19 cellular contexts compared by ENCODE assay signal in genomic region chr2:218999881-219000568, GRCh38. TPM values are rescaled to one million over a fixed set of nuclear protein-coding genes. Genes with fewer than 3 reads are reported as not detected.
DNase-seq lines count a peak whose midpoint lies in the region; ATAC-seq, FAIRE-seq and TF ChIP-seq lines count a peak whose summit lies in the region.
"Had no signal": no experiment of that assay in that cellular context is flagged by ENCODE, and none has a peak within 500 bp of the region (broad histone marks: within the 10 kb centered on the region; RNA-seq: fewer than 3 reads in every experiment).

No MANE protein-coding gene starts in this region.

- no TSS peak for BruUV-seq in HepG2 (replicated peaks; lab: Mats Ljungman, UMichigan)

- H3K9me3 ChIP-seq in HepG2 (ENCODE audit: low read length): no peaks in the 10 kb centered on the region
- no peaks in the 10 kb centered on the region for H3K9me3 ChIP-seq in right lobe of liver
- H3K9me3 ChIP-seq in body of pancreas: no peaks in the 10 kb centered on the region
- H3K9me3 ChIP-seq in transverse colon: no peaks in the 10 kb centered on the region
- H3K9me3 ChIP-seq: tibial nerve had no signal

- no peak for TF ChIP-seq POLR2A in HepG2 (IDR thresholded peaks at IDR 0.05; ENCODE audit: insufficient read depth in 1 of 2, low read depth in 2 of 2, low read length in 2 of 2)
- TF ChIP-seq POLR2A in right lobe of liver (IDR thresholded peaks at IDR 0.05): no peak
- no peak for TF ChIP-seq POLR2A in body of pancreas (IDR thresholded peaks at IDR 0.05)
- TF ChIP-seq POLR2A in transverse colon (IDR thresholded peaks at IDR 0.05): no peak

- peaks cover 30% of the 10 kb centered on the region for H3K4me1 ChIP-seq in HepG2 (ENCODE audit: insufficient read depth, low read length)
- peaks cover 0 to 21% (median 8%) of the 10 kb centered on the region in 4 donors for H3K4me1 ChIP-seq in right lobe of liver
- H3K4me1 ChIP-seq in body of pancreas: peaks cover 69% of the 10 kb centered on the region
- peaks cover 14 to 40% (median 28%) of the 10 kb centered on the region in 4 donors for H3K4me1 ChIP-seq in transverse colon

- POLR2A ChIA-PET in HepG2 (lab: Yijun Ruan, JAX): no interaction called here

- CTCF ChIA-PET in HepG2 (lab: Yijun Ruan, JAX; ENCODE audit: low intra/inter-chr PET ratio, low total read pairs): no interaction called here

- H3K36me3 ChIP-seq in HepG2 (replicated peaks in 1 of 2; ENCODE audit: control insufficient read depth in 1 of 2, insufficient read depth in 2 of 2, low read length in 2 of 2) (no peaks in the 10 kb centered on the region), right lobe of liver (no peaks in the 10 kb centered on the region), body of pancreas (replicated peaks in 1 of 2; ENCODE audit: insufficient read depth in 1 of 2, low read depth in 2 of 2) (no peaks in the 10 kb centered on the region), transverse colon (no peaks in the 10 kb centered on the region)
- H3K36me3 ChIP-seq: tibial nerve had no signal

- DNase-seq in HepG2 (ENCODE audit: low spot score): no peak
- DNase-seq in right lobe of liver: no peak
- peak; percentile 89 for DNase-seq in NCI-H2196 treated with DMSO at 0.1 percent for 48 hours (lab: John Stamatoyannopoulos, UW; ENCODE audit: unreplicated experiment)
- peak; percentile 32 to 65 (median 42) for DNase-seq in body of pancreas
- DNase-seq in transverse colon: no peak
- DNase-seq: activated CD8-positive, alpha-beta T cell treated with anti-CD3 and anti-CD28 coated beads, Interleukin-2, amount 10 ng/mL, durations not matched to agents 7 days and 5 days; activated naive CD4-positive, alpha-beta T cell treated with anti-CD3 and anti-CD28 coated beads, Interleukin-2, amount 50 U/mL, for 16 hours; cerebellar nuclear complex; naive thymus-derived CD4-positive, alpha-beta T cell; small intestine; T-helper 2 cell had no signal

- H2AFZ ChIP-seq in HepG2 (ENCODE audit: low read length): no peak overlapping the region

- TF ChIP-seq CTCF in HepG2 (CRISPR knock-in tag; IDR thresholded peaks at IDR 0.05) (no peak), right lobe of liver (IDR thresholded peaks at IDR 0.05) (no peak), body of pancreas (IDR thresholded peaks at IDR 0.05) (no peak), transverse colon (IDR thresholded peaks at IDR 0.05) (no peak)

- TF ChIP-seq EP300 in HepG2 (IDR thresholded peaks at IDR 0.05; ENCODE audit: low read depth in 2 of 2, low read length in 2 of 2): no peak
- no peak for TF ChIP-seq EP300 in HepG2 (CRISPR knock-in tag; IDR thresholded peaks at IDR 0.05; ENCODE audit: borderline replicate concordance)
- no peak for TF ChIP-seq EP300 in transverse colon (IDR thresholded peaks at IDR 0.05; ENCODE audit: low read depth)

- H3K79me2 ChIP-seq in HepG2 (ENCODE audit: insufficient read depth, low read length): no peaks in the 10 kb centered on the region

- WGBS in HepG2 (ENCODE audit: low lambda C conversion rate): 33% methylated on average over 9 of the region's 9 CpGs
- 40% methylated on average over 9 of the region's 9 CpGs for WGBS in right lobe of liver (ENCODE audit: insufficient coverage, low coverage, low lambda C conversion rate, missing lambda C conversion rate)
- WGBS in body of pancreas, 2 donors: 9 to 21% methylated on average over 3 to 9 of the region's 9 CpGs
- 16% methylated on average over 9 of the region's 9 CpGs; no CpG with 5 or more reads in 1 of the 2 donors for WGBS in transverse colon (ENCODE audit: low coverage in 1 of 2), 2 donors

- intact Hi-C loops in HepG2 (cut with micrococcal nuclease; ENCODE audit: unreplicated experiment) (no loop called here), right lobe of liver (cut with DNase I) (no loop called here), body of pancreas (cut with DNase I) (no loop called here), transverse colon (cut with DNase I; ENCODE audit: low total_unique reads) (no loop called here)

- TF ChIP-seq RAD21 in HepG2 (CRISPR knock-in tag; IDR thresholded peaks at IDR 0.05): no peak

- H3K4me3 ChIP-seq in HepG2 (replicated peaks in 1 of 3; ENCODE audit: insufficient read depth in 1 of 3, low read depth in 2 of 3, low read length in 3 of 3) (no peak overlapping the region), right lobe of liver (no peak overlapping the region), body of pancreas (no peak overlapping the region), transverse colon (peak overlapping the region in 2 of 4 donors; percentile 47 to 56)
- H3K4me3 ChIP-seq: tibial nerve had no signal

- no peak for FAIRE-seq in HepG2 (lab: Jason Lieb, UNC)
- FAIRE-seq: A204.1, GM12891, keratinocyte, small intestine had no signal

- H4K20me1 ChIP-seq in HepG2 (ENCODE audit: insufficient read depth, low read length): peaks cover 49% of the 10 kb centered on the region; the same call in 1 of the 2 replicates

- H3K9ac ChIP-seq in HepG2 (ENCODE audit: insufficient read depth, low read depth, low read length): no peak overlapping the region

- H3K27ac ChIP-seq in HepG2 (ENCODE audit: extremely low read length, insufficient read depth, low read length): no peak overlapping the region
- no peak overlapping the region for H3K27ac ChIP-seq in right lobe of liver
- H3K27ac ChIP-seq in body of pancreas: peak overlapping the region; percentile 97 to 99 (median 98)
- H3K27ac ChIP-seq in transverse colon: peak overlapping the region; percentile 70 to 90 (median 84)
- H3K27ac ChIP-seq: tibial nerve had no signal

- peaks cover 43 to 94% of the 10 kb centered on the region in 2 experiments for H3K27me3 ChIP-seq in HepG2 (ENCODE audit: control insufficient read depth in 1 of 2, insufficient read depth in 2 of 2, low read length in 2 of 2)
- H3K27me3 ChIP-seq in right lobe of liver: peaks cover 3 to 7% of the 10 kb centered on the region in 2 donors
- H3K27me3 ChIP-seq in body of pancreas: no peaks in the 10 kb centered on the region
- H3K27me3 ChIP-seq in transverse colon: peaks cover 81% of the 10 kb centered on the region

- ATAC-seq in HepG2 (no peak), right lobe of liver (no peak), body of pancreas (no peak), HG03565 (IDR thresholded peaks at IDR 0.05; ENCODE audit: unreplicated experiment) (no peak), GM21423 (IDR thresholded peaks at IDR 0.05; ENCODE audit: unreplicated experiment) (no peak), HG03342 (IDR thresholded peaks at IDR 0.05; ENCODE audit: unreplicated experiment) (no peak)
- ATAC-seq: activated CD8-positive, alpha-beta T cell treated with anti-CD3 and anti-CD28 coated beads, Interleukin-2, amount 10 ng/mL, durations not matched to agents 7 days and 5 days; naive thymus-derived CD4-positive, alpha-beta T cell had no signal

- H3K4me2 ChIP-seq in HepG2 (ENCODE audit: low read depth, low read length): no peak overlapping the region

- in situ Hi-C loops in HepG2 (cut with HindIII; ENCODE audit: extremely low pct_ligation_motif_present, low pct_unique_long_range_greater_than_20kb): no loop called here
- in situ Hi-C loops in transverse colon (cut with MboI; ENCODE audit: low pct_ligation_motif_present in 1 of 4, low pct_unique_long_range_greater_than_20kb in 1 of 4, low sequenced_read_pairs in 3 of 4): no loop called here

RNA-seq across cellular contexts. Expression of gene CRYBA2, which starts 6.8 kb away (rescaled TPM):
- total RNA-seq in HepG2 (2016; rRNA removed; fragmentation: Illumina TruSeq; extraction: Trizol) (not detected in 2 replicates), right lobe of liver (not detected), body of pancreas (10 to 100 TPM; 23.1 to 26.4 TPM), transverse colon (1 to 10 TPM in 1 of 4 donors, not detected in 3; 5.6 TPM)
- not detected in 2 replicates for total RNA-seq in HepG2 (2016; cell fraction: cytosol; rRNA removed; fragmentation: Illumina TruSeq; extraction: Trizol; ENCODE audit: low read depth)
- total RNA-seq in HepG2 (2016; cell fraction: insoluble cytoplasmic fraction; rRNA removed; fragmentation: Illumina TruSeq; extraction: Trizol): not detected in 2 replicates
- total RNA-seq in HepG2 (2016; cell fraction: membrane; rRNA removed; fragmentation: Illumina TruSeq; extraction: Trizol): not detected in 2 replicates
- total RNA-seq in HepG2 (2016; cell fraction: nucleus; rRNA removed; fragmentation: Illumina TruSeq; extraction: Trizol): not detected in 2 replicates
- polyA plus RNA-seq in HepG2 (2011; rRNA removed): not detected in 2 replicates
- not detected in 2 replicates for polyA plus RNA-seq in HepG2 (2011; cell fraction: cytosol; rRNA removed)
- not detected in 2 replicates for polyA plus RNA-seq in HepG2 (2011; cell fraction: nucleus; rRNA removed)
- not detected in 2 replicates for polyA plus RNA-seq in HepG2 (2012)
- polyA plus RNA-seq in HepG2 (2016; cell fraction: cytosol; fragmentation: Illumina TruSeq; extraction: Trizol; ENCODE audit: low read depth): not detected in 2 replicates
- not detected in 2 replicates for polyA plus RNA-seq in HepG2 (2016; cell fraction: insoluble cytoplasmic fraction; fragmentation: Illumina TruSeq; extraction: Trizol; ENCODE audit: low read depth)
- polyA plus RNA-seq in HepG2 (2016; cell fraction: membrane; fragmentation: Illumina TruSeq; extraction: Trizol; ENCODE audit: low read depth): not detected in 2 replicates
- not detected in 2 replicates for polyA plus RNA-seq in HepG2 (2016; cell fraction: nucleus; fragmentation: Illumina TruSeq; extraction: Trizol; ENCODE audit: insufficient read depth, low read depth)
- not detected in 2 replicates for polyA minus RNA-seq in HepG2 (2011; rRNA and poly(A)+ RNA removed; ENCODE audit: low replicate concordance)
- not detected in 2 replicates for polyA minus RNA-seq in HepG2 (2011; cell fraction: cytosol; rRNA and poly(A)+ RNA removed)
- polyA minus RNA-seq in HepG2 (2011; cell fraction: nucleus; rRNA and poly(A)+ RNA removed): not detected in 2 replicates
- total RNA-seq: activated CD8-positive, alpha-beta T cell treated with anti-CD3 and anti-CD28 coated beads, Interleukin-2, amount 10 ng/mL, durations not matched to agents 7 days and 5 days; naive thymus-derived CD4-positive, alpha-beta T cell; OCI-LY7; tibial nerve had no signal
- polyA plus RNA-seq: keratinocyte; naive thymus-derived CD4-positive, alpha-beta T cell had no signal

RNA-seq across cellular contexts. Expression of gene FEV, which starts 15.0 kb away (rescaled TPM):
- not detected in 2 replicates for total RNA-seq in HepG2 (2016; rRNA removed; fragmentation: Illumina TruSeq; extraction: Trizol)
- total RNA-seq in HepG2 (2016; cell fraction: cytosol; rRNA removed; fragmentation: Illumina TruSeq; extraction: Trizol; ENCODE audit: low read depth): not detected in 2 replicates
- not detected in 2 replicates for total RNA-seq in HepG2 (2016; cell fraction: insoluble cytoplasmic fraction; rRNA removed; fragmentation: Illumina TruSeq; extraction: Trizol)
- total RNA-seq in HepG2 (2016; cell fraction: membrane; rRNA removed; fragmentation: Illumina TruSeq; extraction: Trizol): not detected in 2 replicates
- total RNA-seq in HepG2 (2016; cell fraction: nucleus; rRNA removed; fragmentation: Illumina TruSeq; extraction: Trizol): not detected in 2 replicates
- polyA plus RNA-seq in HepG2 (2011; rRNA removed): not detected in 2 replicates
- not detected in 2 replicates for polyA plus RNA-seq in HepG2 (2011; cell fraction: cytosol; rRNA removed)
- not detected in 2 replicates for polyA plus RNA-seq in HepG2 (2011; cell fraction: nucleus; rRNA removed)
- not detected in 2 replicates for polyA plus RNA-seq in HepG2 (2012)
- polyA plus RNA-seq in HepG2 (2016; cell fraction: cytosol; fragmentation: Illumina TruSeq; extraction: Trizol; ENCODE audit: low read depth): not detected in 2 replicates
- polyA plus RNA-seq in HepG2 (2016; cell fraction: insoluble cytoplasmic fraction; fragmentation: Illumina TruSeq; extraction: Trizol; ENCODE audit: low read depth): not detected in 2 replicates
- polyA plus RNA-seq in HepG2 (2016; cell fraction: membrane; fragmentation: Illumina TruSeq; extraction: Trizol; ENCODE audit: low read depth): not detected in 2 replicates
- polyA plus RNA-seq in HepG2 (2016; cell fraction: nucleus; fragmentation: Illumina TruSeq; extraction: Trizol; ENCODE audit: insufficient read depth, low read depth): not detected in 2 replicates
- polyA minus RNA-seq in HepG2 (2011; rRNA and poly(A)+ RNA removed; ENCODE audit: low replicate concordance): not detected in 2 replicates
- polyA minus RNA-seq in HepG2 (2011; cell fraction: cytosol; rRNA and poly(A)+ RNA removed): not detected in 2 replicates
- not detected in 2 replicates for polyA minus RNA-seq in HepG2 (2011; cell fraction: nucleus; rRNA and poly(A)+ RNA removed)
- not detected for total RNA-seq in right lobe of liver
- total RNA-seq in body of pancreas: not detected
- total RNA-seq in transverse colon: 1 to 10 TPM in 2 of 4 donors, not detected in 2; 1.9 to 8.2 TPM
- total RNA-seq: activated CD8-positive, alpha-beta T cell treated with anti-CD3 and anti-CD28 coated beads, Interleukin-2, amount 10 ng/mL, durations not matched to agents 7 days and 5 days; naive thymus-derived CD4-positive, alpha-beta T cell; OCI-LY7; tibial nerve had no signal
- polyA plus RNA-seq: keratinocyte; naive thymus-derived CD4-positive, alpha-beta T cell had no signal

RNA-seq across cellular contexts. Expression of gene CDK5R2, which starts 40.6 kb away (rescaled TPM):
- not detected in 2 replicates for total RNA-seq in HepG2 (2016; rRNA removed; fragmentation: Illumina TruSeq; extraction: Trizol)
- not detected in 2 replicates for total RNA-seq in HepG2 (2016; cell fraction: cytosol; rRNA removed; fragmentation: Illumina TruSeq; extraction: Trizol; ENCODE audit: low read depth)
- not detected in 2 replicates for total RNA-seq in HepG2 (2016; cell fraction: insoluble cytoplasmic fraction; rRNA removed; fragmentation: Illumina TruSeq; extraction: Trizol)
- not detected in 2 replicates for total RNA-seq in HepG2 (2016; cell fraction: membrane; rRNA removed; fragmentation: Illumina TruSeq; extraction: Trizol)
- total RNA-seq in HepG2 (2016; cell fraction: nucleus; rRNA removed; fragmentation: Illumina TruSeq; extraction: Trizol): not detected in 2 replicates
- not detected in 2 replicates for polyA plus RNA-seq in HepG2 (2011; rRNA removed)
- polyA plus RNA-seq in HepG2 (2011; cell fraction: cytosol; rRNA removed): 0.03 and 0.04 TPM in 2 replicates
- not detected in 2 replicates for polyA plus RNA-seq in HepG2 (2011; cell fraction: nucleus; rRNA removed)
- not detected in 2 replicates for polyA plus RNA-seq in HepG2 (2012)
- polyA plus RNA-seq in HepG2 (2016; cell fraction: cytosol; fragmentation: Illumina TruSeq; extraction: Trizol; ENCODE audit: low read depth): not detected in 2 replicates
- polyA plus RNA-seq in HepG2 (2016; cell fraction: insoluble cytoplasmic fraction; fragmentation: Illumina TruSeq; extraction: Trizol; ENCODE audit: low read depth): not detected in 2 replicates
- 0.08 TPM in 1 of 2 replicates, not detected in the other for polyA plus RNA-seq in HepG2 (2016; cell fraction: membrane; fragmentation: Illumina TruSeq; extraction: Trizol; ENCODE audit: low read depth)
- polyA plus RNA-seq in HepG2 (2016; cell fraction: nucleus; fragmentation: Illumina TruSeq; extraction: Trizol; ENCODE audit: insufficient read depth, low read depth): not detected in 2 replicates
- polyA minus RNA-seq in HepG2 (2011; rRNA and poly(A)+ RNA removed; ENCODE audit: low replicate concordance): 0.49 TPM in 1 of 2 replicates, not detected in the other
- not detected in 2 replicates for polyA minus RNA-seq in HepG2 (2011; cell fraction: cytosol; rRNA and poly(A)+ RNA removed)
- polyA minus RNA-seq in HepG2 (2011; cell fraction: nucleus; rRNA and poly(A)+ RNA removed): not detected in 2 replicates
- total RNA-seq in right lobe of liver: not detected
- under 1 TPM in 1 of 2 donors, not detected in 1; 0.78 TPM for total RNA-seq in body of pancreas
- total RNA-seq in transverse colon: under 1 TPM in 1 of 4 donors, not detected in 3; 0.41 TPM
- total RNA-seq: activated CD8-positive, alpha-beta T cell treated with anti-CD3 and anti-CD28 coated beads, Interleukin-2, amount 10 ng/mL, durations not matched to agents 7 days and 5 days; naive thymus-derived CD4-positive, alpha-beta T cell; tibial nerve had no signal
- polyA plus RNA-seq: keratinocyte; naive thymus-derived CD4-positive, alpha-beta T cell had no signal

RNA-seq across cellular contexts. Expression of gene CFAP65, which starts 41.3 kb away (rescaled TPM):
- total RNA-seq in HepG2 (2016; rRNA removed; fragmentation: Illumina TruSeq; extraction: Trizol) (not detected in 2 replicates), right lobe of liver (not detected), body of pancreas (not detected), transverse colon (1 to 10 TPM in 2 of 4 donors, under 1 TPM in 1, not detected in 1; 0.64 to 3.0 (median 1.5) TPM)
- total RNA-seq in HepG2 (2016; cell fraction: cytosol; rRNA removed; fragmentation: Illumina TruSeq; extraction: Trizol; ENCODE audit: low read depth): not detected in 2 replicates
- not detected in 2 replicates for total RNA-seq in HepG2 (2016; cell fraction: insoluble cytoplasmic fraction; rRNA removed; fragmentation: Illumina TruSeq; extraction: Trizol)
- not detected in 2 replicates for total RNA-seq in HepG2 (2016; cell fraction: membrane; rRNA removed; fragmentation: Illumina TruSeq; extraction: Trizol)
- not detected in 2 replicates for total RNA-seq in HepG2 (2016; cell fraction: nucleus; rRNA removed; fragmentation: Illumina TruSeq; extraction: Trizol)
- 0.03 and 0.05 TPM in 2 replicates for polyA plus RNA-seq in HepG2 (2011; rRNA removed)
- 0.03 TPM in 2 replicates for polyA plus RNA-seq in HepG2 (2011; cell fraction: cytosol; rRNA removed)
- polyA plus RNA-seq in HepG2 (2011; cell fraction: nucleus; rRNA removed): 0.17 and 0.18 TPM in 2 replicates
- 0.09 TPM in 1 of 2 replicates, not detected in the other for polyA plus RNA-seq in HepG2 (2012)
- not detected in 2 replicates for polyA plus RNA-seq in HepG2 (2016; cell fraction: cytosol; fragmentation: Illumina TruSeq; extraction: Trizol; ENCODE audit: low read depth)
- not detected in 2 replicates for polyA plus RNA-seq in HepG2 (2016; cell fraction: insoluble cytoplasmic fraction; fragmentation: Illumina TruSeq; extraction: Trizol; ENCODE audit: low read depth)
- polyA plus RNA-seq in HepG2 (2016; cell fraction: membrane; fragmentation: Illumina TruSeq; extraction: Trizol; ENCODE audit: low read depth): not detected in 2 replicates
- not detected in 2 replicates for polyA plus RNA-seq in HepG2 (2016; cell fraction: nucleus; fragmentation: Illumina TruSeq; extraction: Trizol; ENCODE audit: insufficient read depth, low read depth)
- polyA minus RNA-seq in HepG2 (2011; rRNA and poly(A)+ RNA removed; ENCODE audit: low replicate concordance): not detected in 2 replicates
- not detected in 2 replicates for polyA minus RNA-seq in HepG2 (2011; cell fraction: cytosol; rRNA and poly(A)+ RNA removed)
- not detected in 2 replicates for polyA minus RNA-seq in HepG2 (2011; cell fraction: nucleus; rRNA and poly(A)+ RNA removed)
- total RNA-seq: activated CD8-positive, alpha-beta T cell treated with anti-CD3 and anti-CD28 coated beads, Interleukin-2, amount 10 ng/mL, durations not matched to agents 7 days and 5 days; naive thymus-derived CD4-positive, alpha-beta T cell; OCI-LY7; tibial nerve had no signal
- polyA plus RNA-seq: keratinocyte; naive thymus-derived CD4-positive, alpha-beta T cell had no signal

Comparison
In these comparisons a context has a peak if more than half of its experiments do, and no peak if none do; other contexts are left out.
1. DNase-seq: peak in NCI-H2196 treated with DMSO at 0.1 percent for 48 hours (single experiment) and body of pancreas (4 of 4); none in HepG2 (single experiment), right lobe of liver (0 of 3) and transverse colon (single experiment).
2. H3K27ac ChIP-seq: peak in body of pancreas (4 of 4) and transverse colon (4 of 4); none in HepG2 (single experiment) and right lobe of liver (0 of 3).